ENCODE assay signal across 7 cellular contexts in genomic region chr18:12990128-12990485, GRCh38.
A peak's percentile ranks its signal among the peaks of the same experiment; 100 is the strongest.
DNase-seq lines count a peak whose midpoint lies in the region; FAIRE-seq and TF ChIP-seq lines count a peak whose summit lies in the region.

No MANE protein-coding gene starts in this region.

- no peaks in the 10 kb centered on the region for H3K9me3 ChIP-seq in WERI-Rb-1 (ENCODE audit: severe bottlenecking)

- H3K27me3 ChIP-seq in WERI-Rb-1 (ENCODE audit: insufficient read depth, low read depth, severe bottlenecking), result no peaks in the 10 kb centered on the region

- H3K4me3 ChIP-seq in WERI-Rb-1 (ENCODE audit: low read depth, low read length) (peak overlapping the region; percentile 52), fibroblast of pulmonary artery (replicated peaks; ENCODE audit: low read depth, low read length) (peak overlapping the region; percentile 84)

- H3K36me3 ChIP-seq in WERI-Rb-1, result peaks cover 6% of the 10 kb centered on the region

- H3K27ac ChIP-seq in WERI-Rb-1, result peak overlapping the region; percentile 98

- TF ChIP-seq CTCF in WERI-Rb-1 (IDR thresholded peaks at IDR 0.05; ENCODE audit: low read depth, low read length) (no peak), fibroblast of pulmonary artery (IDR thresholded peaks at IDR 0.05; ENCODE audit: low read length, missing control alignments) (no peak)

- DNase-seq in HTR-8/SVneo (ENCODE audit: insufficient read length, low spot score), result no peak
- no peak for DNase-seq in WERI-Rb-1
- DNase-seq in fibroblast of pulmonary artery (ENCODE audit: low read depth), result no peak
- DNase-seq in stimulated activated CD8-positive, alpha-beta memory T cell treated with anti-CD3 and anti-CD28 coated beads, Interleukin-7, amount 100 ng/mL, for 24 hours (ENCODE audit: low read depth), result peak; percentile 3
- DNase-seq in NCI-H2029 treated with DMSO at 0.1 percent for 48 hours (lab: John Stamatoyannopoulos, UW), result no peak
- no peak for DNase-seq in HUDEP-2 (lab: John Stamatoyannopoulos, UW; ENCODE audit: unreplicated experiment in 76 of 76)
- no peak for DNase-seq in anterior cingulate cortex (lab: John Stamatoyannopoulos, UW)

- peak; percentile 96 for FAIRE-seq in HTR-8/SVneo (lab: Jason Lieb, UNC)
